Comparison of ENCODE assay signal across 6 cellular contexts in genomic region chr2:215533716-215534115, GRCh38.
DNase-seq lines count a peak whose midpoint lies in the region; ATAC-seq, FAIRE-seq and TF ChIP-seq lines count a peak whose summit lies in the region.
"Not testable (repeated sequence)": the region's sequence is repeated elsewhere in the genome, so short reads cannot be mapped to it uniquely, and the experiment has no call there.

No MANE protein-coding gene starts in this region.

- not testable (repeated sequence) for H2BK5ac ChIP-seq in IMR-90 (ENCODE audit: low read depth, low read length, poor library complexity, severe bottlenecking); mesenchymal stem cell (ENCODE audit: low read depth, low read length, poor library complexity, severe bottlenecking); trophoblast cell (ENCODE audit: low read depth, low read length, poor library complexity)

- WGBS in IMR-90 (ENCODE audit: extremely low coverage in 2 of 2, insufficient read length in 1 of 2), 2 experiments = 100% methylated on average over 1 of the region's 2 CpGs; no CpG with 5 or more reads in 1 of the 2 experiments
- 75% methylated on average over 1 of the region's 2 CpGs for WGBS in K562 (ENCODE audit: insufficient coverage, low coverage, missing lambda C conversion rate)
- 96% methylated on average over 1 of the region's 2 CpGs for WGBS in mesenchymal stem cell
- no CpG with 5 or more reads among the region's 2 CpGs for WGBS in trophoblast cell (ENCODE audit: extremely low coverage, insufficient coverage, insufficient read length)

- not testable (repeated sequence) for H2BK20ac ChIP-seq in IMR-90 (ENCODE audit: low read depth, low read length)

- TF ChIP-seq POLR2A in IMR-90 (IDR thresholded peaks at IDR 0.05; ENCODE audit: low read depth, low read length); K562 (conservative IDR thresholded peaks at IDR 0.05): not testable (repeated sequence)

- FAIRE-seq in K562 (lab: Jason Lieb, UNC) = not testable (repeated sequence)

- CTCF ChIA-PET in HEK293 (lab: Yijun Ruan, JAX); IMR-90 (lab: Yijun Ruan, JAX); K562 (lab: Yijun Ruan, JAX; ENCODE audit: low intra/inter-chr PET ratio): not testable (repeated sequence)

- ATAC-seq in IMR-90 (ENCODE audit: low read depth); K562: not testable (repeated sequence)

- not testable (repeated sequence) for H4K12ac ChIP-seq in trophoblast cell (ENCODE audit: low read depth, low read length)

- not testable (repeated sequence) for H3K56ac ChIP-seq in IMR-90 (ENCODE audit: extremely low read depth, insufficient read depth, low read length)

- not testable (repeated sequence) for H3K4me1 ChIP-seq in HEK293 (ENCODE audit: control insufficient read depth, insufficient read depth, low read length); NT2/D1 (ENCODE audit: insufficient read depth, insufficient read length); K562 (replicated peaks in 1 of 2; ENCODE audit: control insufficient read depth in 2 of 2, insufficient read depth in 2 of 2, low read length in 2 of 2); mesenchymal stem cell (ENCODE audit: control insufficient read depth, insufficient read depth, low read depth, low read length); trophoblast cell (ENCODE audit: control insufficient read depth in 1 of 2, insufficient read depth in 2 of 2, low read length in 2 of 2)
- H3K4me1 ChIP-seq in IMR-90 (ENCODE audit: control insufficient read depth, insufficient read depth, low read length) = peaks cover 11% of the 10 kb centered on the region

- not testable (repeated sequence) for H2BK15ac ChIP-seq in IMR-90 (ENCODE audit: low read depth, low read length); mesenchymal stem cell (ENCODE audit: low read depth, poor library complexity, severe bottlenecking)

- H4K5ac ChIP-seq in IMR-90 (ENCODE audit: low read depth, low read length) = not testable (repeated sequence)

- not testable (repeated sequence) for H4K8ac ChIP-seq in IMR-90 (ENCODE audit: low read depth in 2 of 2, low read length in 2 of 2); mesenchymal stem cell (ENCODE audit: low read length); trophoblast cell (ENCODE audit: low read depth, low read length)

- H3K27me3 ChIP-seq in IMR-90 (ENCODE audit: control insufficient read depth, insufficient read depth, low read length); NT2/D1 (ENCODE audit: insufficient read depth, insufficient read length); K562 (ENCODE audit: control insufficient read depth in 2 of 2, insufficient read depth in 2 of 2, low read length in 2 of 2); mesenchymal stem cell (ENCODE audit: control insufficient read depth in 1 of 2, insufficient read depth in 1 of 2, low read length in 2 of 2); trophoblast cell (ENCODE audit: insufficient read depth, low read length): not testable (repeated sequence)

- H3K9me3 ChIP-seq in HEK293 (ENCODE audit: control insufficient read depth, insufficient read depth, low read depth, low read length); IMR-90 (ENCODE audit: control insufficient read depth, insufficient read depth, low read length); K562 (replicated peaks; ENCODE audit: control insufficient read depth, insufficient read depth, low read depth, low read length); mesenchymal stem cell (ENCODE audit: control insufficient read depth, low read length); trophoblast cell (ENCODE audit: insufficient read depth, low read depth, low read length): not testable (repeated sequence)
- peaks cover 27% of the 10 kb centered on the region; the same call in 1 of the 2 replicates for H3K9me3 ChIP-seq in NT2/D1 (ENCODE audit: insufficient read depth, low read length)

- H4K91ac ChIP-seq in IMR-90 (ENCODE audit: insufficient read depth, low read depth, low read length) = not testable (repeated sequence)
- H4K91ac ChIP-seq in mesenchymal stem cell (ENCODE audit: low read length) (peak overlapping the region; percentile 4), trophoblast cell (ENCODE audit: low read depth, low read length) (peak overlapping the region; percentile 42)

- not testable (repeated sequence) for BruUV-seq in IMR-90 (replicated peaks; lab: Mats Ljungman, UMichigan); K562 (replicated peaks; lab: Mats Ljungman, UMichigan)

- not testable (repeated sequence) for H3K9ac ChIP-seq in IMR-90 (ENCODE audit: low read depth, low read length); NT2/D1 (ENCODE audit: insufficient read length, low read depth); K562 (ENCODE audit: insufficient read depth in 1 of 2, low read depth in 2 of 2, low read length in 2 of 2); mesenchymal stem cell (ENCODE audit: low read length); trophoblast cell (ENCODE audit: low read length)

- not testable (repeated sequence) for TF ChIP-seq RAD21 in IMR-90 (IDR thresholded peaks at IDR 0.05; ENCODE audit: low read length); K562 (CRISPR knock-in tag; conservative IDR thresholded peaks at IDR 0.05 in 1 of 2, IDR thresholded peaks at IDR 0.05 in 1 of 2)

- not testable (repeated sequence) for H3K4me2 ChIP-seq in IMR-90 (ENCODE audit: low read depth, low read length); K562 (ENCODE audit: insufficient read depth, low read length); mesenchymal stem cell (ENCODE audit: low read length, poor library complexity, severe bottlenecking); trophoblast cell (ENCODE audit: low read length)

- H3K18ac ChIP-seq in IMR-90 (ENCODE audit: low read depth, low read length); mesenchymal stem cell (ENCODE audit: low read depth in 1 of 2, low read length in 2 of 2); trophoblast cell (ENCODE audit: low read length): not testable (repeated sequence)

- H3K4me3 ChIP-seq in HEK293 (ENCODE audit: low read depth, low read length); IMR-90 (ENCODE audit: insufficient read depth, low read depth, low read length); NT2/D1 (ENCODE audit: insufficient read length, low read depth); K562; mesenchymal stem cell (ENCODE audit: insufficient read depth in 1 of 2, low read depth in 1 of 2, low read length in 2 of 2); trophoblast cell (ENCODE audit: low read depth, low read length): not testable (repeated sequence)

- not testable (repeated sequence) for H3K9me1 ChIP-seq in IMR-90 (ENCODE audit: insufficient read depth, low read length); K562 (ENCODE audit: control insufficient read depth, insufficient read depth, low read length)

- H2BK120ac ChIP-seq in IMR-90 (ENCODE audit: low read depth, low read length); mesenchymal stem cell (ENCODE audit: low read depth, low read length); trophoblast cell (ENCODE audit: insufficient read depth, low read length, poor library complexity): not testable (repeated sequence)

- not testable (repeated sequence) for TF ChIP-seq CTCF in HEK293 (tag by site-specific recombination; IDR thresholded peaks at IDR 0.05); IMR-90 (conservative IDR thresholded peaks at IDR 0.05; ENCODE audit: low read depth, low read length); K562 (IDR thresholded peaks at IDR 0.05 in 2 of 3, conservative IDR thresholded peaks at IDR 0.05 in 1 of 3; ENCODE audit: insufficient read depth in 2 of 3, low read depth in 1 of 3, low read length in 3 of 3)

- not testable (repeated sequence) for H2AFZ ChIP-seq in IMR-90 (replicated peaks; ENCODE audit: low read length, poor library complexity); K562 (ENCODE audit: low read depth, low read length); mesenchymal stem cell (ENCODE audit: low read depth, low read length); trophoblast cell (ENCODE audit: insufficient read depth, low read length, poor library complexity)

- DNase-seq in IMR-90; K562 (ENCODE audit: extremely low read depth in 1 of 4, low spot score in 3 of 4); mesenchymal stem cell; trophoblast cell: not testable (repeated sequence)
- DNase-seq in NT2/D1 (ENCODE audit: low read depth, low spot score) = peak; percentile 5

- H2AK5ac ChIP-seq in IMR-90 (ENCODE audit: low read depth, low read length) = peak overlapping the region; percentile 23; the same call in 1 of the 2 replicates
- H2AK5ac ChIP-seq in mesenchymal stem cell (ENCODE audit: low read length, severe bottlenecking); trophoblast cell (ENCODE audit: low read length): not testable (repeated sequence)

- H3K27ac ChIP-seq in HEK293 (ENCODE audit: extremely low read depth, low read depth, low read length); IMR-90 (ENCODE audit: insufficient read depth, low read length); K562 (ENCODE audit: extremely low read depth, low read depth, low read length); mesenchymal stem cell (ENCODE audit: low read length, poor library complexity, severe bottlenecking); trophoblast cell (ENCODE audit: low read depth, low read length): not testable (repeated sequence)

- not testable (repeated sequence) for H3K23ac ChIP-seq in IMR-90 (ENCODE audit: low read depth, low read length); mesenchymal stem cell (ENCODE audit: low read length in 2 of 2); trophoblast cell (ENCODE audit: low read length)

- dilution Hi-C loops in IMR-90 (cut with HindIII; ENCODE audit: low sequenced_read_pairs, unreplicated experiment) = not testable (repeated sequence)

- not testable (repeated sequence) for H3K36me3 ChIP-seq in HEK293 (ENCODE audit: control insufficient read depth in 2 of 2, insufficient read depth in 1 of 2, low read length in 2 of 2); IMR-90 (ENCODE audit: control insufficient read depth, insufficient read depth, low read length); NT2/D1 (ENCODE audit: insufficient read depth, insufficient read length, low read length); K562 (ENCODE audit: control insufficient read depth, insufficient read depth, low read length); mesenchymal stem cell (ENCODE audit: control insufficient read depth in 1 of 2, insufficient read depth in 2 of 2, low read depth in 1 of 2, low read length in 2 of 2); trophoblast cell (ENCODE audit: control insufficient read depth in 1 of 2, insufficient read depth in 2 of 2, low read length in 2 of 2)

- H3K79me1 ChIP-seq in IMR-90 (ENCODE audit: low read depth in 1 of 2, low read length in 2 of 2); mesenchymal stem cell (replicated peaks; ENCODE audit: low read length, poor library complexity, severe bottlenecking); trophoblast cell (ENCODE audit: low read length): not testable (repeated sequence)

- in situ Hi-C loops in IMR-90 (cut with MboI; ENCODE audit: low sequenced_read_pairs); K562 (cut with MboI): not testable (repeated sequence)

- H4K20me1 ChIP-seq in IMR-90 (ENCODE audit: insufficient read depth, low read length); K562 (replicated peaks; ENCODE audit: control insufficient read depth, insufficient read depth, low read length): not testable (repeated sequence)

- H3K79me2 ChIP-seq in K562 (ENCODE audit: control insufficient read depth, insufficient read depth, low read length); trophoblast cell (ENCODE audit: control insufficient read depth, insufficient read depth, low read length, poor library complexity): not testable (repeated sequence)

- not testable (repeated sequence) for H2AK9ac ChIP-seq in IMR-90 (replicated peaks; ENCODE audit: low read depth, low read length, poor library complexity)

- not testable (repeated sequence) for H3K4ac ChIP-seq in IMR-90 (ENCODE audit: low read depth, low read length); mesenchymal stem cell (ENCODE audit: low read depth in 1 of 2, low read length in 2 of 2); trophoblast cell (ENCODE audit: low read depth, low read length)

- not testable (repeated sequence) for H3K14ac ChIP-seq in IMR-90 (replicated peaks; ENCODE audit: low read depth, low read length); mesenchymal stem cell (ENCODE audit: low read length in 2 of 2); trophoblast cell (ENCODE audit: low read length)

- H2BK12ac ChIP-seq in mesenchymal stem cell (ENCODE audit: low read length in 2 of 2) = not testable (repeated sequence)
- H2BK12ac ChIP-seq in trophoblast cell (ENCODE audit: low read length) = peak overlapping the region; percentile 19

- intact Hi-C loops in IMR-90 (cut with micrococcal nuclease); K562 (cut with micrococcal nuclease): not testable (repeated sequence)

- not testable (repeated sequence) for TF ChIP-seq EP300 in K562 (IDR thresholded peaks at IDR 0.05; ENCODE audit: low read length)

- POLR2A ChIA-PET in HEK293 (lab: Yijun Ruan, JAX); IMR-90 (lab: Charles Lee; ENCODE audit: unreplicated experiment): not testable (repeated sequence)
- POLR2A ChIA-PET in K562 (lab: Yijun Ruan, JAX) = interaction anchor here (0.7 kb wide), 1 partner anchor 45 kb away, joined by 3 read pairs; no protein-coding TSS in a partner anchor
